ENCODE assay signal across 13 cellular contexts in genomic region chr1:229544587-229544986, GRCh38. TPM values are rescaled to one million over a fixed set of nuclear protein-coding genes. Genes with fewer than 3 reads are reported as not detected.
DNase-seq lines count a peak whose midpoint lies in the region; ATAC-seq lines count a peak whose summit lies in the region.
"Had no signal": no experiment of that assay in that cellular context is flagged by ENCODE, and none has a peak within 500 bp of the region (broad histone marks: within the 10 kb centered on the region; RNA-seq: fewer than 3 reads in every experiment).

No MANE protein-coding gene starts in this region.

- H3K36me3 Mint-ChIP-seq in stimulated activated naive CD8-positive, alpha-beta T cell treated with anti-CD3 and anti-CD28 coated beads, Interleukin-15, Interleukin-2, amounts not matched to agents 100 ng/mL and 50 ng/mL, for 24 hours (ENCODE audit: low read depth) = peaks cover 67% of the 10 kb centered on the region
- peaks cover 51% of the 10 kb centered on the region for H3K36me3 Mint-ChIP-seq in activated naive CD8-positive, alpha-beta T cell treated with anti-CD3 and anti-CD28 coated beads, Interleukin-2, amount 50 U/mL, for 24 hours (ENCODE audit: low read depth)

- no peak overlapping the region for H3K4me3 ChIP-seq in aorta (ENCODE audit: low read length in 2 of 2)

- no peak for ATAC-seq in stimulated activated naive CD8-positive, alpha-beta T cell treated with anti-CD3 and anti-CD28 coated beads, Interleukin-15, amount 100 ng/mL, for 72 hours
- no peak for ATAC-seq in activated naive CD8-positive, alpha-beta T cell treated with anti-CD3 and anti-CD28 coated beads, Interleukin-2, amount 50 U/mL, for 24 hours
- ATAC-seq in aorta (ENCODE audit: low FRiP score) (no peak), HG03442 (IDR thresholded peaks at IDR 0.05; ENCODE audit: unreplicated experiment) (no peak)

- no peak overlapping the region for H3K4me3 Mint-ChIP-seq in stimulated activated naive CD8-positive, alpha-beta T cell treated with anti-CD3 and anti-CD28 coated beads, Interleukin-15, Interleukin-2, amounts not matched to agents 100 ng/mL and 50 ng/mL, for 24 hours
- H3K4me3 Mint-ChIP-seq in stimulated activated naive CD8-positive, alpha-beta T cell treated with anti-CD3 and anti-CD28 coated beads, Interleukin-15, amount 100 ng/mL, for 72 hours = no peak overlapping the region
- no peak overlapping the region for H3K4me3 Mint-ChIP-seq in activated naive CD8-positive, alpha-beta T cell treated with anti-CD3 and anti-CD28 coated beads, Interleukin-2, amount 50 U/mL, for 24 hours
- H3K4me3 Mint-ChIP-seq: CD14-positive monocyte; CD8-positive, alpha-beta memory T cell had no signal

- DNase-seq in NCI-H82 (lab: John Stamatoyannopoulos, UW) (peak; percentile 79), NCI-H82 treated with DMSO at 0.1 percent for 48 hours (lab: John Stamatoyannopoulos, UW; ENCODE audit: unreplicated experiment) (no peak), aorta (no peak)
- no peak for DNase-seq in stimulated activated naive CD8-positive, alpha-beta T cell treated with anti-CD3 and anti-CD28 coated beads, Interleukin-15, amount 100 ng/mL, for 72 hours
- no peak for DNase-seq in activated naive CD8-positive, alpha-beta T cell treated with anti-CD3 and anti-CD28 coated beads, Interleukin-2, amount 50 U/mL, for 24 hours
- DNase-seq: Caco-2; CD8-positive, alpha-beta memory T cell; DMS 273 treated with DMSO at 0.1 percent for 48 hours; HCEC 1CT had no signal

- H3K27me3 ChIP-seq in aorta (ENCODE audit: control insufficient read depth in 1 of 2, insufficient read depth in 2 of 2, low read length in 1 of 2) = no peaks in the 10 kb centered on the region

- peaks cover 5 to 13% of the 10 kb centered on the region in 2 donors for H3K36me3 ChIP-seq in aorta (ENCODE audit: control insufficient read depth in 1 of 2, insufficient read depth in 2 of 2, low read length in 1 of 2)

- peaks cover 31% of the 10 kb centered on the region for H3K4me1 Mint-ChIP-seq in stimulated activated naive CD8-positive, alpha-beta T cell treated with anti-CD3 and anti-CD28 coated beads, Interleukin-15, Interleukin-2, amounts not matched to agents 100 ng/mL and 50 ng/mL, for 24 hours (ENCODE audit: low read depth)
- peaks cover 39% of the 10 kb centered on the region for H3K4me1 Mint-ChIP-seq in stimulated activated naive CD8-positive, alpha-beta T cell treated with anti-CD3 and anti-CD28 coated beads, Interleukin-15, amount 100 ng/mL, for 72 hours
- peaks cover 37% of the 10 kb centered on the region for H3K4me1 Mint-ChIP-seq in activated naive CD8-positive, alpha-beta T cell treated with anti-CD3 and anti-CD28 coated beads, Interleukin-2, amount 50 U/mL, for 24 hours
- H3K4me1 Mint-ChIP-seq: CD14-positive monocyte had no signal

- H3K27ac ChIP-seq in aorta (ENCODE audit: low read depth in 1 of 2, low read length in 2 of 2) = no peak overlapping the region
- H3K27ac ChIP-seq: 22Rv1 had no signal

- peaks cover 0 to 3% of the 10 kb centered on the region in 2 donors for H3K4me1 ChIP-seq in aorta (ENCODE audit: control insufficient read depth in 1 of 2, insufficient read depth in 2 of 2, low read length in 2 of 2)
- H3K4me1 ChIP-seq: Caco-2 had no signal

- 94 to 96% methylated on average over 1 of the region's 1 CpG for WGBS in aorta, 2 donors

- no peaks in the 10 kb centered on the region for H3K9me3 Mint-ChIP-seq in stimulated activated naive CD8-positive, alpha-beta T cell treated with anti-CD3 and anti-CD28 coated beads, Interleukin-15, Interleukin-2, amounts not matched to agents 100 ng/mL and 50 ng/mL, for 24 hours
- H3K9me3 Mint-ChIP-seq in stimulated activated naive CD8-positive, alpha-beta T cell treated with anti-CD3 and anti-CD28 coated beads, Interleukin-15, amount 100 ng/mL, for 72 hours = no peaks in the 10 kb centered on the region
- peaks cover 3% of the 10 kb centered on the region for H3K9me3 Mint-ChIP-seq in activated naive CD8-positive, alpha-beta T cell treated with anti-CD3 and anti-CD28 coated beads, Interleukin-2, amount 50 U/mL, for 24 hours
- H3K9me3 Mint-ChIP-seq: CD14-positive monocyte; CD8-positive, alpha-beta memory T cell had no signal

- no peaks in the 10 kb centered on the region for H3K9me3 ChIP-seq in aorta (ENCODE audit: control insufficient read depth, low read length)
- H3K9me3 ChIP-seq: Caco-2 had no signal

- H3K27me3 Mint-ChIP-seq in stimulated activated naive CD8-positive, alpha-beta T cell treated with anti-CD3 and anti-CD28 coated beads, Interleukin-15, Interleukin-2, amounts not matched to agents 100 ng/mL and 50 ng/mL, for 24 hours = no peaks in the 10 kb centered on the region
- H3K27me3 Mint-ChIP-seq in stimulated activated naive CD8-positive, alpha-beta T cell treated with anti-CD3 and anti-CD28 coated beads, Interleukin-15, amount 100 ng/mL, for 72 hours = no peaks in the 10 kb centered on the region
- H3K27me3 Mint-ChIP-seq in activated naive CD8-positive, alpha-beta T cell treated with anti-CD3 and anti-CD28 coated beads, Interleukin-2, amount 50 U/mL, for 24 hours = no peaks in the 10 kb centered on the region
- H3K27me3 Mint-ChIP-seq: CD8-positive, alpha-beta memory T cell had no signal

- intact Hi-C loops in aorta (cut with DNase I) = no loop called here

- peak overlapping the region; percentile 67 for H3K27ac Mint-ChIP-seq in stimulated activated naive CD8-positive, alpha-beta T cell treated with anti-CD3 and anti-CD28 coated beads, Interleukin-15, Interleukin-2, amounts not matched to agents 100 ng/mL and 50 ng/mL, for 24 hours
- H3K27ac Mint-ChIP-seq in stimulated activated naive CD8-positive, alpha-beta T cell treated with anti-CD3 and anti-CD28 coated beads, Interleukin-15, amount 100 ng/mL, for 72 hours = peak overlapping the region in 1 of 2 donors; percentile 46
- peak overlapping the region; percentile 78 for H3K27ac Mint-ChIP-seq in activated naive CD8-positive, alpha-beta T cell treated with anti-CD3 and anti-CD28 coated beads, Interleukin-2, amount 50 U/mL, for 24 hours

RNA-seq across cellular contexts. Expression of gene ABCB10, which starts 13.9 kb away (rescaled TPM):
- 10 to 100 TPM; 19.9 to 24.2 TPM for total RNA-seq in aorta
- polyA plus RNA-seq in aorta = 10 to 100 TPM in 1 of 2 donors, 1 to 10 TPM in 1; 6.8 to 12.7 TPM

RNA-seq across cellular contexts. Expression of gene NUP133, which starts 36.4 kb away (rescaled TPM):
- total RNA-seq in aorta = 10 to 100 TPM; 30.3 to 37.3 TPM
- 10 to 100 TPM in 1 of 2 donors, 1 to 10 TPM in 1; 5.1 to 17.6 TPM for polyA plus RNA-seq in aorta
